Comparison of ENCODE assay signal across 9 cellular contexts in genomic region chr5:149799119-149799623, GRCh38.
DNase-seq lines count a peak whose midpoint lies in the region; ATAC-seq and TF ChIP-seq lines count a peak whose summit lies in the region.
"Had no signal": no experiment of that assay in that cellular context is flagged by ENCODE, and none has a peak within 500 bp of the region (broad histone marks: within the 10 kb centered on the region; RNA-seq: fewer than 3 reads in every experiment).

No MANE protein-coding gene starts in this region.

- TF ChIP-seq POLR2A in gastrocnemius medialis (IDR thresholded peaks at IDR 0.05) = peak; percentile 41 to 53
- no peak for TF ChIP-seq POLR2A in lower leg skin (IDR thresholded peaks at IDR 0.05)

- H3K27ac ChIP-seq in RWPE2 (ENCODE audit: poor library complexity, severe bottlenecking) (peak overlapping the region; percentile 38), gastrocnemius medialis (peak overlapping the region; percentile 94 to 99 (median 98))

- peak; percentile 50 for DNase-seq in GOT3 (lab: John Stamatoyannopoulos, UW)
- no peak for DNase-seq in RWPE2 (ENCODE audit: low spot score)
- DNase-seq in fibroblast of mammary gland (ENCODE audit: low read depth) = peak; percentile 96
- peak; percentile 79 to 93 for DNase-seq in gastrocnemius medialis
- no peak for DNase-seq in stimulated activated naive CD8-positive, alpha-beta T cell treated with anti-CD3 and anti-CD28 coated beads, Interleukin-15, amount 100 ng/mL, for 72 hours
- no peak for DNase-seq in lower leg skin (ENCODE audit: low spot score in 2 of 2)
- no peak for DNase-seq in GM19238 (ENCODE audit: insufficient read length, low spot score)
- no peak for DNase-seq in NCI-H748 treated with DMSO at 0.1 percent for 48 hours (lab: John Stamatoyannopoulos, UW)

- intact Hi-C loops in gastrocnemius medialis (cut with DNase I; ENCODE audit: low total_unique reads) (loop anchor here (2.0 kb wide), 2 partner anchors 48 to 66 kb away; no protein-coding TSS in a partner anchor), lower leg skin (cut with DNase I; ENCODE audit: low total_unique reads) (no loop called here)

- TF ChIP-seq CTCF in RWPE2 (IDR thresholded peaks at IDR 0.05; ENCODE audit: poor library complexity, severe bottlenecking) = no peak
- no peak for TF ChIP-seq CTCF in fibroblast of mammary gland (conservative IDR thresholded peaks at IDR 0.05; ENCODE audit: control insufficient read depth, insufficient read depth, low read depth, low read length)
- TF ChIP-seq CTCF in gastrocnemius medialis (IDR thresholded peaks at IDR 0.05 in 4 of 5, conservative IDR thresholded peaks at IDR 0.05 in 1 of 5) = no peak
- no peak for TF ChIP-seq CTCF in lower leg skin (IDR thresholded peaks at IDR 0.05)

- no peaks in the 10 kb centered on the region for H3K27me3 ChIP-seq in RWPE2 (ENCODE audit: insufficient read depth, poor library complexity, severe bottlenecking)
- H3K27me3 ChIP-seq in gastrocnemius medialis = no peaks in the 10 kb centered on the region

- H3K4me1 ChIP-seq in RWPE2 (ENCODE audit: insufficient read depth, poor library complexity, severe bottlenecking) = peaks cover 17% of the 10 kb centered on the region
- peaks cover 96% of the 10 kb centered on the region in 2 donors for H3K4me1 ChIP-seq in gastrocnemius medialis

- H3K27me3 Mint-ChIP-seq in stimulated activated naive CD8-positive, alpha-beta T cell treated with anti-CD3 and anti-CD28 coated beads, Interleukin-15, amount 100 ng/mL, for 72 hours = no peaks in the 10 kb centered on the region
- H3K27me3 Mint-ChIP-seq: stimulated activated memory B cell treated with anti-CD40 and anti-IgM and Interleukin-4, amounts not matched to agents 10 μg/mL and 1 μg/mL and 100 μg/mL, for 72 hours had no signal

- in situ Hi-C loops in gastrocnemius medialis (cut with MboI; ENCODE audit: low sequenced_read_pairs in 4 of 4) = no loop called here

- ATAC-seq in RWPE2 (ENCODE audit: low read depth) = peak; percentile 87
- ATAC-seq in gastrocnemius medialis = peak; percentile 67 to 74
- ATAC-seq in stimulated activated naive CD8-positive, alpha-beta T cell treated with anti-CD3 and anti-CD28 coated beads, Interleukin-15, amount 100 ng/mL, for 72 hours = no peak
- ATAC-seq: stimulated activated memory B cell treated with anti-CD40 and anti-IgM and Interleukin-4, amounts not matched to agents 10 μg/mL and 1 μg/mL and 100 μg/mL, for 72 hours had no signal

- H3K36me3 ChIP-seq in RWPE2 (ENCODE audit: low read depth) (no peaks in the 10 kb centered on the region), gastrocnemius medialis (no peaks in the 10 kb centered on the region)

- H3K4me3 ChIP-seq in RWPE2 (ENCODE audit: severe bottlenecking) (no peak overlapping the region), fibroblast of mammary gland (ENCODE audit: control insufficient read depth, low read depth, low read length) (no peak overlapping the region), gastrocnemius medialis (peak overlapping the region in 3 of 4 donors; percentile 12 to 45 (median 41)), lower leg skin (ENCODE audit: low read depth, poor library complexity, severe bottlenecking) (no peak overlapping the region)

- H3K27ac Mint-ChIP-seq in stimulated activated naive CD8-positive, alpha-beta T cell treated with anti-CD3 and anti-CD28 coated beads, Interleukin-15, amount 100 ng/mL, for 72 hours = peak overlapping the region in 1 of 2 donors; percentile 47
- H3K27ac Mint-ChIP-seq: stimulated activated memory B cell treated with anti-CD40 and anti-IgM and Interleukin-4, amounts not matched to agents 10 μg/mL and 1 μg/mL and 100 μg/mL, for 72 hours had no signal

- H3K9me3 ChIP-seq in RWPE2 (ENCODE audit: severe bottlenecking) = no peaks in the 10 kb centered on the region
- no peaks in the 10 kb centered on the region for H3K9me3 ChIP-seq in gastrocnemius medialis

- H3K9me3 Mint-ChIP-seq in stimulated activated naive CD8-positive, alpha-beta T cell treated with anti-CD3 and anti-CD28 coated beads, Interleukin-15, amount 100 ng/mL, for 72 hours = no peaks in the 10 kb centered on the region
- H3K9me3 Mint-ChIP-seq: stimulated activated memory B cell treated with anti-CD40 and anti-IgM and Interleukin-4, amounts not matched to agents 10 μg/mL and 1 μg/mL and 100 μg/mL, for 72 hours had no signal

- H3K4me3 Mint-ChIP-seq in stimulated activated naive CD8-positive, alpha-beta T cell treated with anti-CD3 and anti-CD28 coated beads, Interleukin-15, amount 100 ng/mL, for 72 hours = no peak overlapping the region
- H3K4me3 Mint-ChIP-seq: stimulated activated memory B cell treated with anti-CD40 and anti-IgM and Interleukin-4, amounts not matched to agents 10 μg/mL and 1 μg/mL and 100 μg/mL, for 72 hours had no signal

- WGBS in lower leg skin, 2 donors = 38 to 40% methylated on average over 3 of the region's 3 CpGs

- H3K4me1 Mint-ChIP-seq in stimulated activated naive CD8-positive, alpha-beta T cell treated with anti-CD3 and anti-CD28 coated beads, Interleukin-15, amount 100 ng/mL, for 72 hours = peaks cover 29% of the 10 kb centered on the region

Comparison
In these comparisons a context has a peak if more than half of its experiments do, and no peak if none do; other contexts are left out.
1. DNase-seq: peak in GOT3 (single experiment), fibroblast of mammary gland (single experiment) and gastrocnemius medialis (2 of 2); none in RWPE2 (single experiment), stimulated activated naive CD8-positive, alpha-beta T cell treated with anti-CD3 and anti-CD28 coated beads, Interleukin-15, amount 100 ng/mL, for 72 hours (0 of 2), lower leg skin (0 of 2), GM19238 (single experiment) and NCI-H748 treated with DMSO at 0.1 percent for 48 hours (single experiment).
2. H3K4me3 ChIP-seq: peak in gastrocnemius medialis (3 of 4); none in RWPE2 (single experiment), fibroblast of mammary gland (single experiment) and lower leg skin (single experiment).
3. POLR2A ChIP-seq: peak in gastrocnemius medialis (2 of 2); none in lower leg skin (0 of 2).